In the genomic region with DNA sequence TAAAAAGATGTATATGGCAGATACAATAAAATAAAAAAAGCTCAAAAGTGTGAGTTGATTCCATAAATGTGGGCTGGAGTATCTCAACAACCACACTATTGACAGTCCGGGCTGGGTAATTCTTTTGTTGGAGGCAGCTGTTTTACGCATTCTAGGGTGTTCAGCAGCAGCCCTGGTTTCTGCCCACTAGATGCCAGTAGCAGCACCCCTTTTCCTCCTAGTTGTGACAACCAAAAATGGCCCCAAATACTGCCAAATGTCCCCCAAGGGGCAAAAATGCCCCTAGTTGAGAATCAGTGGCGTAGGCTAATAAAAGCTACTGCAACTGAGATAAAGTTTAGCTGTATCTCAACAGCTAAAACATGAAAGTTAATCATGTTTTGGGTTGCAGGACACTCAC, we compare ENCODE assay signal across 8 cellular contexts. TPM values are rescaled to one million over a fixed set of nuclear protein-coding genes. Genes with fewer than 3 reads are reported as not detected.
DNase-seq lines count a peak whose midpoint lies in the region; ATAC-seq and TF ChIP-seq lines count a peak whose summit lies in the region.

No MANE protein-coding gene starts in this region.

- WGBS in liver: 93% methylated on average over 3 of the region's 3 CpGs

- in situ Hi-C loops in astrocyte of the spinal cord (cut with HindIII; ENCODE audit: low sequenced_read_pairs): no loop called here

- CTCF ChIA-PET in Calu3 (lab: Charles Lee): interaction anchor here (1.2 kb wide), 1 partner anchor 123 kb away, joined by 3 read pairs; no protein-coding TSS in a partner anchor

- no peaks in the 10 kb centered on the region for H3F3A ChIP-seq in MM.1S (ENCODE audit: insufficient read depth, low read length)

- no peak overlapping the region for H3K27ac ChIP-seq in MM.1S (ENCODE audit: low read length)
- H3K27ac ChIP-seq in liver (ENCODE audit: low read depth in 1 of 2, low read length in 2 of 2): no peak overlapping the region

- H3K9me3 Mint-ChIP-seq in Calu3 (ENCODE audit: low read depth, unreplicated experiment): peaks cover 2% of the 10 kb centered on the region

- no peak overlapping the region for H2AFZ ChIP-seq in MM.1S (ENCODE audit: low read length)

- no peaks in the 10 kb centered on the region for H4K20me1 ChIP-seq in MM.1S (ENCODE audit: insufficient read depth, low read length)

- H3K27me3 ChIP-seq in MM.1S (replicated peaks; ENCODE audit: insufficient read depth, low read length): no peaks in the 10 kb centered on the region
- H3K27me3 ChIP-seq in liver (ENCODE audit: control insufficient read depth in 4 of 4, insufficient read depth in 4 of 4, low read length in 3 of 4): no peaks in the 10 kb centered on the region

- DNase-seq in Calu3 (peak; percentile 10), MM.1S (peak; percentile 23), astrocyte of the spinal cord (ENCODE audit: low read depth, low spot score) (no peak), NCI-H1417 treated with DMSO at 0.1 percent for 48 hours (lab: John Stamatoyannopoulos, UW) (no peak)

- H3K79me2 ChIP-seq in MM.1S (ENCODE audit: low read length): no peaks in the 10 kb centered on the region

- intact Hi-C loops in Calu3 (cut with micrococcal nuclease; ENCODE audit: unreplicated experiment): loop anchor here (2.0 to 10.0 kb wide), 2 partner anchors 96 to 156 kb away; no protein-coding TSS in a partner anchor

- ATAC-seq in GM21515 (IDR thresholded peaks at IDR 0.05; ENCODE audit: unreplicated experiment) (no peak), HG03565 (IDR thresholded peaks at IDR 0.05; ENCODE audit: unreplicated experiment) (no peak), HG03095 (IDR thresholded peaks at IDR 0.05; ENCODE audit: unreplicated experiment) (no peak)

- no peaks in the 10 kb centered on the region for H3K27me3 Mint-ChIP-seq in Calu3 (ENCODE audit: unreplicated experiment)

- H3K4me3 Mint-ChIP-seq in Calu3 (ENCODE audit: low read depth, unreplicated experiment): no peak overlapping the region

- no peaks in the 10 kb centered on the region for H3K4me1 Mint-ChIP-seq in Calu3 (ENCODE audit: low read depth, unreplicated experiment)

- H3K36me3 ChIP-seq in MM.1S (replicated peaks; ENCODE audit: insufficient read depth, low read length) (no peaks in the 10 kb centered on the region; the same call in 1 of the 2 replicates), liver (ENCODE audit: control insufficient read depth in 4 of 4, insufficient read depth in 3 of 4, low read depth in 1 of 4, low read length in 3 of 4) (peaks cover 0 to 3% (median 0%) of the 10 kb centered on the region in 4 donors)

- H3K9me2 ChIP-seq in MM.1S (replicated peaks; ENCODE audit: insufficient read depth, low read length): no peaks in the 10 kb centered on the region

- no peak overlapping the region for H3K27ac Mint-ChIP-seq in Calu3 (ENCODE audit: unreplicated experiment)

- H3K4me1 ChIP-seq in MM.1S (ENCODE audit: low read length) (no peaks in the 10 kb centered on the region), liver (ENCODE audit: control insufficient read depth in 4 of 4, insufficient read depth in 4 of 4, low read length in 3 of 4) (no peaks in the 10 kb centered on the region)

- peak; percentile 70 to 80 for TF ChIP-seq RAD21 in liver (IDR thresholded peaks at IDR 0.05)

- H3K4me3 ChIP-seq in MM.1S (ENCODE audit: low read length) (no peak overlapping the region), astrocyte of the spinal cord (ENCODE audit: low read depth, low read length) (no peak overlapping the region), liver (ENCODE audit: low read depth in 1 of 3, low read length in 3 of 3) (no peak overlapping the region)

- H3K9me3 ChIP-seq in MM.1S (replicated peaks; ENCODE audit: insufficient read depth, low read length) (no peaks in the 10 kb centered on the region), liver (ENCODE audit: control insufficient read depth in 4 of 4, low read length in 3 of 4) (no peaks in the 10 kb centered on the region)

- BruUV-seq in Calu3 (replicated peaks; lab: Mats Ljungman, UMichigan): no TSS peak

- H3K9ac ChIP-seq in MM.1S (ENCODE audit: low read length): no peak overlapping the region
- no peak overlapping the region for H3K9ac ChIP-seq in liver (ENCODE audit: low read depth in 1 of 2, low read length in 2 of 2)

- H3K4me2 ChIP-seq in MM.1S (ENCODE audit: low read depth, low read length): no peak overlapping the region

- peak; percentile 28 for TF ChIP-seq CTCF in Calu3 (IDR thresholded peaks at IDR 0.05; ENCODE audit: unreplicated experiment)
- TF ChIP-seq CTCF in MM.1S (IDR thresholded peaks at IDR 0.05; ENCODE audit: low read length): peak; percentile 29
- peak; percentile 38 for TF ChIP-seq CTCF in astrocyte of the spinal cord (IDR thresholded peaks at IDR 0.05; ENCODE audit: low read depth, low read length)
- peak; percentile 34 for TF ChIP-seq CTCF in liver (IDR thresholded peaks at IDR 0.05; ENCODE audit: low read depth, low read length, missing input control)

- no peaks in the 10 kb centered on the region for H3K36me3 Mint-ChIP-seq in Calu3 (ENCODE audit: insufficient read depth, unreplicated experiment)

TF ChIP-seq in liver, 16 proteins besides CTCF, POLR2A, EP300 and RAD21:
- TF ChIP-seq FOXA2 (IDR thresholded peaks at IDR 0.05): no peak
- TF ChIP-seq, protein P1, sequence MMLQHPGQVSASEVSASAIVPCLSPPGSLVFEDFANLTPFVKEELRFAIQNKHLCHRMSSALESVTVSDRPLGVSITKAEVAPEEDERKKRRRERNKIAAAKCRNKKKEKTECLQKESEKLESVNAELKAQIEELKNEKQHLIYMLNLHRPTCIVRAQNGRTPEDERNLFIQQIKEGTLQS (IDR thresholded peaks at IDR 0.05): no peak
- no peak for TF ChIP-seq RXRA (IDR thresholded peaks at IDR 0.05)
- TF ChIP-seq HNF4A (conservative IDR thresholded peaks at IDR 0.05): no peak
- no peak for TF ChIP-seq JUND (IDR thresholded peaks at IDR 0.05)
- no peak for TF ChIP-seq NR2F2 (IDR thresholded peaks at IDR 0.05)
- TF ChIP-seq YY1 (IDR thresholded peaks at IDR 0.05): no peak
- TF ChIP-seq FOXA1 (IDR thresholded peaks at IDR 0.05): no peak
- no peak for TF ChIP-seq SP1 (IDR thresholded peaks at IDR 0.05)
- TF ChIP-seq, protein P2, sequence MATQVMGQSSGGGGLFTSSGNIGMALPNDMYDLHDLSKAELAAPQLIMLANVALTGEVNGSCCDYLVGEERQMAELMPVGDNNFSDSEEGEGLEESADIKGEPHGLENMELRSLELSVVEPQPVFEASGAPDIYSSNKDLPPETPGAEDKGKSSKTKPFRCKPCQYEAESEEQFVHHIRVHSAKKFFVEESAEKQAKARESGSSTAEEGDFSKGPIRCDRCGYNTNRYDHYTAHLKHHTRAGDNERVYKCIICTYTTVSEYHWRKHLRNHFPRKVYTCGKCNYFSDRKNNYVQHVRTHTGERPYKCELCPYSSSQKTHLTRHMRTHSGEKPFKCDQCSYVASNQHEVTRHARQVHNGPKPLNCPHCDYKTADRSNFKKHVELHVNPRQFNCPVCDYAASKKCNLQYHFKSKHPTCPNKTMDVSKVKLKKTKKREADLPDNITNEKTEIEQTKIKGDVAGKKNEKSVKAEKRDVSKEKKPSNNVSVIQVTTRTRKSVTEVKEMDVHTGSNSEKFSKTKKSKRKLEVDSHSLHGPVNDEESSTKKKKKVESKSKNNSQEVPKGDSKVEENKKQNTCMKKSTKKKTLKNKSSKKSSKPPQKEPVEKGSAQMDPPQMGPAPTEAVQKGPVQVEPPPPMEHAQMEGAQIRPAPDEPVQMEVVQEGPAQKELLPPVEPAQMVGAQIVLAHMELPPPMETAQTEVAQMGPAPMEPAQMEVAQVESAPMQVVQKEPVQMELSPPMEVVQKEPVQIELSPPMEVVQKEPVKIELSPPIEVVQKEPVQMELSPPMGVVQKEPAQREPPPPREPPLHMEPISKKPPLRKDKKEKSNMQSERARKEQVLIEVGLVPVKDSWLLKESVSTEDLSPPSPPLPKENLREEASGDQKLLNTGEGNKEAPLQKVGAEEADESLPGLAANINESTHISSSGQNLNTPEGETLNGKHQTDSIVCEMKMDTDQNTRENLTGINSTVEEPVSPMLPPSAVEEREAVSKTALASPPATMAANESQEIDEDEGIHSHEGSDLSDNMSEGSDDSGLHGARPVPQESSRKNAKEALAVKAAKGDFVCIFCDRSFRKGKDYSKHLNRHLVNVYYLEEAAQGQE (IDR thresholded peaks at IDR 0.05): no peak
- TF ChIP-seq, protein P3, sequence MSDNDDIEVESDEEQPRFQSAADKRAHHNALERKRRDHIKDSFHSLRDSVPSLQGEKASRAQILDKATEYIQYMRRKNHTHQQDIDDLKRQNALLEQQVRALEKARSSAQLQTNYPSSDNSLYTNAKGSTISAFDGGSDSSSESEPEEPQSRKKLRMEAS (IDR thresholded peaks at IDR 0.05): no peak
- TF ChIP-seq, protein P4, sequence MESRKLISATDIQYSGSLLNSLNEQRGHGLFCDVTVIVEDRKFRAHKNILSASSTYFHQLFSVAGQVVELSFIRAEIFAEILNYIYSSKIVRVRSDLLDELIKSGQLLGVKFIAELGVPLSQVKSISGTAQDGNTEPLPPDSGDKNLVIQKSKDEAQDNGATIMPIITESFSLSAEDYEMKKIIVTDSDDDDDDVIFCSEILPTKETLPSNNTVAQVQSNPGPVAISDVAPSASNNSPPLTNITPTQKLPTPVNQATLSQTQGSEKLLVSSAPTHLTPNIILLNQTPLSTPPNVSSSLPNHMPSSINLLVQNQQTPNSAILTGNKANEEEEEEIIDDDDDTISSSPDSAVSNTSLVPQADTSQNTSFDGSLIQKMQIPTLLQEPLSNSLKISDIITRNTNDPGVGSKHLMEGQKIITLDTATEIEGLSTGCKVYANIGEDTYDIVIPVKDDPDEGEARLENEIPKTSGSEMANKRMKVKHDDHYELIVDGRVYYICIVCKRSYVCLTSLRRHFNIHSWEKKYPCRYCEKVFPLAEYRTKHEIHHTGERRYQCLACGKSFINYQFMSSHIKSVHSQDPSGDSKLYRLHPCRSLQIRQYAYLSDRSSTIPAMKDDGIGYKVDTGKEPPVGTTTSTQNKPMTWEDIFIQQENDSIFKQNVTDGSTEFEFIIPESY (IDR thresholded peaks at IDR 0.05): no peak

RNA-seq across cellular contexts. Expression of a gene that starts 44.7 kb away (rescaled TPM):
- total RNA-seq in Calu3 (2022) (126 and 127 TPM in 2 replicates), liver (10 to 100 TPM; 20.6 to 25.0 TPM)
- 10 to 100 TPM; 23.0 to 25.1 TPM for polyA plus RNA-seq in liver

Comparison
In these comparisons a context has a peak if more than half of its experiments do, and no peak if none do; other contexts are left out.
1. DNase-seq: peak in Calu3 (single experiment) and MM.1S (single experiment); none in astrocyte of the spinal cord (single experiment) and NCI-H1417 treated with DMSO at 0.1 percent for 48 hours (single experiment).
2. Peak in every context shown above with its lines, with median percentiles within 50 percentile points of each other: CTCF ChIP-seq.